In the genomic region with DNA sequence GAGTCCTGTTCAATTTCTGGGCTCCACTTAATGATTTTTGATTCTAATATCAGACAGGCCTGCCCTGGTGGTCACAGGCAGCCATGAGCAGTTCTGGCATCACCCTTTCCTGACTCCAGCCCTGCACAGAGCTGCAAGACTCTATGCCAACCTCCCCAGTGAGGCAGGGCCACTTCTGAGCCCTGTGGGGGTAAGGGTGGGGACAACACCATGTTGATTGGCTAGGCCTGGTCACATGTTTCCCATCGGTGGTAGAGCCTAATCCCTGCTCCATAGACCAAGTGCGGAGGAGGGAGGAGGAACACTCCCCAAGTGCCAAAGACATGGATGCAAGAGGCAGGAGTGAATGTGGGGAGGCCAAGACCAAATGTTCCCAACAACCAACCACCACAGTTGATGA, we compare ENCODE assay signal across 25 cellular contexts.
"Had no signal": no experiment of that assay in that cellular context is flagged by ENCODE, and none has a peak within 500 bp of the region (broad histone marks: within the 10 kb centered on the region; RNA-seq: fewer than 3 reads in every experiment).

No MANE protein-coding gene starts in this region.

- H3K27me3 ChIP-seq: SJSA1 had no signal

- DNase-seq: Kasumi-1, MM.1S, NCI-H1092 treated with DMSO at 0.1 percent for 48 hours, NCI-H1436, NCI-H187, NCI-H2029, NCI-H2081 treated with DMSO at 0.1 percent for 48 hours, NCI-H2171, NCI-H226, NCI-H446, NCI-H510A, NCI-H524 treated with DMSO at 0.1 percent for 48 hours, NCI-H69, NCI-H774, Right ventricle myocardium superior, RPMI8226, SIG-M5 had no signal

- H3K4me1 ChIP-seq: SJSA1 had no signal

- H3K27ac ChIP-seq: HL-60, KMS-11, SJSA1, SK-N-MC had no signal

- H3K36me3 ChIP-seq: SJSA1 had no signal

- H3K4me2 ChIP-seq: KMS-11 had no signal

- H3K9me3 ChIP-seq: SJSA1 had no signal

- H3K4me3 ChIP-seq: K562, SJSA1, SK-N-MC had no signal

- H3K36me3 Mint-ChIP-seq: IgD-negative memory B cell had no signal

- ATAC-seq: K562 had no signal

- FAIRE-seq: HTR-8/SVneo, K562, RCC 7860 had no signal

- H3K4me3 Mint-ChIP-seq: IgD-negative memory B cell had no signal

- H3K4me1 Mint-ChIP-seq: IgD-negative memory B cell had no signal

- H3K9ac ChIP-seq: KMS-11 had no signal
